18 cellular contexts compared by ENCODE assay signal in the genomic region with DNA sequence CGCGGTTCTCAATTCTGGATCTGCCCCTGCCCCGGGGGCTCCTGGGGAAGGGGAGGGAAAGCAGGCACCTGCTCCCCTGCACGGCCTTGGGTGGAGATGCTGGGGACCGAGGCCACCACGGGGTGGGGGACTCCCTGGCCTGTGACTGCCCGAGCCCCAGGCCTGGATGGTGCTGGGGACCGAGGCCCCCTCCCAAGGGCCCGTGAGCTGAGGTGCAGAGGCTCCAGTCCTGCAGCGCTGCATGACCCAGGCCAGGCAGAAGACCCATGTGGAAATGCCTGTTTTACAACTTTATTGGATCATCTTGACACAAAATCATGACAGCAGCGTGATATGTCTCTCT. TPM values are rescaled to one million over a fixed set of nuclear protein-coding genes. Genes with fewer than 3 reads are reported as not detected.
DNase-seq lines count a peak whose midpoint lies in the region; ATAC-seq and TF ChIP-seq lines count a peak whose summit lies in the region.
"Had no signal": no experiment of that assay in that cellular context is flagged by ENCODE, and none has a peak within 500 bp of the region (broad histone marks: within the 10 kb centered on the region; RNA-seq: fewer than 3 reads in every experiment).

No MANE protein-coding gene starts in this region.

- no peaks in the 10 kb centered on the region for H3K27me3 Mint-ChIP-seq in nephron progenitor cell (ENCODE audit: low read depth, poor library complexity)
- H3K27me3 Mint-ChIP-seq: CD4-positive, alpha-beta memory T cell had no signal

- no peaks in the 10 kb centered on the region for H3K27me3 ChIP-seq in dorsolateral prefrontal cortex

- ATAC-seq in HG03159 (IDR thresholded peaks at IDR 0.05; ENCODE audit: unreplicated experiment) (no peak), HG03280 (IDR thresholded peaks at IDR 0.05; ENCODE audit: unreplicated experiment) (no peak)
- ATAC-seq: GM23338, HCT116 had no signal

- H3K4me1 Mint-ChIP-seq in nephron progenitor cell = peaks cover 8% of the 10 kb centered on the region

- H3K27ac Mint-ChIP-seq in nephron progenitor cell = peak overlapping the region; percentile 77
- H3K27ac Mint-ChIP-seq: GM23338, H9 had no signal

- no peak for TF ChIP-seq CTCF in dorsolateral prefrontal cortex (IDR thresholded peaks at IDR 0.05 in 54 of 56, conservative IDR thresholded peaks at IDR 0.05 in 2 of 56; ENCODE audit: low read depth in 1 of 56, partially characterized antibody in 56 of 56)
- no peak for TF ChIP-seq CTCF in nephron progenitor cell (IDR thresholded peaks at IDR 0.05)

- H3K9me3 Mint-ChIP-seq in nephron progenitor cell = peaks cover 13% of the 10 kb centered on the region

- H3K36me3 Mint-ChIP-seq in nephron progenitor cell (ENCODE audit: low read depth) = peaks cover 34% of the 10 kb centered on the region

- no peak overlapping the region for H3K4me3 ChIP-seq in dorsolateral prefrontal cortex
- H3K4me3 ChIP-seq: GM23338 had no signal

- intact Hi-C loops in dorsolateral prefrontal cortex (cut with DNase I) = no loop called here

- H3K4me3 Mint-ChIP-seq in nephron progenitor cell = no peak overlapping the region
- H3K4me3 Mint-ChIP-seq: CD4-positive, alpha-beta memory T cell; GM23338; H9 had no signal

- DNase-seq in dorsolateral prefrontal cortex = no peak
- DNase-seq in nephron progenitor cell = no peak
- DNase-seq in stimulated activated CD4-positive, alpha-beta T cell treated with anti-CD3 and anti-CD28 coated beads, Interleukin-4, amount 100 ng/mL, for 4 hours = no peak
- DNase-seq in UCSD-AML1 (lab: John Stamatoyannopoulos, UW; ENCODE audit: unreplicated experiment) = no peak
- DNase-seq: Calu3; CD4-positive, alpha-beta memory T cell; COR-L47; DMS53; DMS79 treated with DMSO at 0.1 percent for 48 hours; GF-D8; H9 had no signal

- peak overlapping the region; percentile 76 for H3K27ac ChIP-seq in angular gyrus (ENCODE audit: low read depth, low read length)
- H3K27ac ChIP-seq in dorsolateral prefrontal cortex = peak overlapping the region in 52 of 59 donors; percentile 19 to 94 (median 80)
- peak overlapping the region; percentile 84 for H3K27ac ChIP-seq in temporal lobe (ENCODE audit: low read depth, low read length)

RNA-seq across cellular contexts. Expression of gene IZUMO4, which starts 4.0 kb away (rescaled TPM):
- 10 to 100 TPM in 119 of 120 experiments, 1 to 10 TPM in 1; 8.6 to 54.6 (median 25.5) TPM for total RNA-seq in dorsolateral prefrontal cortex
- 3.0 TPM for total RNA-seq in temporal lobe
- total RNA-seq: Daoy had no signal

RNA-seq across cellular contexts. Expression of gene MOB3A, which starts 4.6 kb away (rescaled TPM):
- total RNA-seq in dorsolateral prefrontal cortex (10 to 100 TPM; 15.7 to 49.6 (median 26.9) TPM), temporal lobe (13.0 TPM)

RNA-seq across cellular contexts. Expression of gene MKNK2, which starts 49.6 kb away (rescaled TPM):
- total RNA-seq in dorsolateral prefrontal cortex (100 to 1,000 TPM in 32 of 120 experiments, 10 to 100 TPM in 88; 40.9 to 364 (median 77.4) TPM), temporal lobe (13.0 TPM)

RNA-seq across cellular contexts. Expression of gene AP3D1, which starts 50.7 kb away (rescaled TPM):
- 100 to 1,000 TPM in 118 of 120 experiments, 10 to 100 TPM in 2; 94.6 to 174 (median 127) TPM for total RNA-seq in dorsolateral prefrontal cortex
- 61.5 TPM for total RNA-seq in temporal lobe
